Comparison of ENCODE assay signal across 22 cellular contexts in genomic region chr9:70988551-70988950, GRCh38.
"Had no signal": no experiment of that assay in that cellular context is flagged by ENCODE, and none has a peak within 500 bp of the region (broad histone marks: within the 10 kb centered on the region; RNA-seq: fewer than 3 reads in every experiment).

No MANE protein-coding gene starts in this region.

- H3K9me3 Mint-ChIP-seq: activated CD4-positive, alpha-beta T cell treated with anti-CD3 and anti-CD28 coated beads, Interleukin-2, amount 10 ng/mL, durations not matched to agents 7 days and 5 days; activated naive CD8-positive, alpha-beta T cell treated with anti-CD3 and anti-CD28 coated beads for 36 hours; central memory CD8-positive, alpha-beta T cell; T-helper 2 cell treated with Interferon-gamma antibody and Interleukin-4, amounts not matched to agents 5 μg/mL and 100 μg/mL, for 36 hours had no signal

- H3K27ac Mint-ChIP-seq: activated CD4-positive, alpha-beta T cell treated with anti-CD3 and anti-CD28 coated beads, Interleukin-2, amount 10 ng/mL, durations not matched to agents 7 days and 5 days; activated naive CD8-positive, alpha-beta T cell treated with anti-CD3 and anti-CD28 coated beads for 36 hours; activated T-cell treated with anti-CD3 and anti-CD28 coated beads, Interleukin-2, amount 50 U/mL, for 72 hours; memory B cell; natural killer cell; stimulated activated naive CD8-positive, alpha-beta T cell treated with anti-CD3 and anti-CD28 coated beads, Interleukin-15, amount 100 ng/mL, for 72 hours; T-helper 2 cell treated with Interferon-gamma antibody and Interleukin-4, amounts not matched to agents 5 μg/mL and 100 μg/mL, for 36 hours had no signal

- ATAC-seq: activated T-cell treated with anti-CD3 and anti-CD28 coated beads, Interleukin-2, amount 50 U/mL, for 72 hours; left ventricle myocardium superior; natural killer cell; right cardiac atrium; stimulated activated naive CD8-positive, alpha-beta T cell treated with anti-CD3 and anti-CD28 coated beads, Interleukin-15, amount 100 ng/mL, for 72 hours; upper lobe of right lung had no signal

- H3K27me3 Mint-ChIP-seq: activated CD4-positive, alpha-beta T cell treated with anti-CD3 and anti-CD28 coated beads, Interleukin-2, amount 10 ng/mL, durations not matched to agents 7 days and 5 days; activated naive CD8-positive, alpha-beta T cell treated with anti-CD3 and anti-CD28 coated beads for 36 hours; central memory CD8-positive, alpha-beta T cell; memory B cell; stimulated activated naive CD8-positive, alpha-beta T cell treated with anti-CD3 and anti-CD28 coated beads, Interleukin-15, amount 100 ng/mL, for 72 hours had no signal

- H3K4me3 ChIP-seq: esophagus squamous epithelium, prostate gland, spleen, testis, upper lobe of right lung had no signal

- H3K4me1 ChIP-seq: esophagus squamous epithelium, prostate gland, spleen, testis, upper lobe of right lung had no signal

- H3K4me1 Mint-ChIP-seq: activated CD4-positive, alpha-beta T cell treated with anti-CD3 and anti-CD28 coated beads, Interleukin-2, amount 10 ng/mL, durations not matched to agents 7 days and 5 days; activated naive CD8-positive, alpha-beta T cell treated with anti-CD3 and anti-CD28 coated beads for 36 hours; central memory CD8-positive, alpha-beta T cell; memory B cell; natural killer cell; stimulated activated naive CD8-positive, alpha-beta T cell treated with anti-CD3 and anti-CD28 coated beads, Interleukin-15, amount 100 ng/mL, for 72 hours had no signal

- H3K36me3 Mint-ChIP-seq: activated naive CD8-positive, alpha-beta T cell treated with anti-CD3 and anti-CD28 coated beads for 36 hours; memory B cell; natural killer cell had no signal

- H3K4me3 Mint-ChIP-seq: activated CD4-positive, alpha-beta T cell treated with anti-CD3 and anti-CD28 coated beads, Interleukin-2, amount 10 ng/mL, durations not matched to agents 7 days and 5 days; activated naive CD8-positive, alpha-beta T cell treated with anti-CD3 and anti-CD28 coated beads for 36 hours; activated T-cell treated with anti-CD3 and anti-CD28 coated beads, Interleukin-2, amount 50 U/mL, for 72 hours; central memory CD8-positive, alpha-beta T cell; memory B cell; natural killer cell; stimulated activated naive CD8-positive, alpha-beta T cell treated with anti-CD3 and anti-CD28 coated beads, Interleukin-15, amount 100 ng/mL, for 72 hours; T-helper 2 cell treated with Interferon-gamma antibody and Interleukin-4, amounts not matched to agents 5 μg/mL and 100 μg/mL, for 36 hours had no signal

- H3K27ac ChIP-seq: brain microvascular endothelial cell, esophagus squamous epithelium, prostate gland, spleen, testis, upper lobe of right lung had no signal

- DNase-seq: activated CD4-positive, alpha-beta T cell treated with anti-CD3 and anti-CD28 coated beads, Interleukin-2, amount 10 ng/mL, durations not matched to agents 7 days and 5 days; activated CD8-positive, alpha-beta memory T cell treated with anti-CD3 and anti-CD28 coated beads, Interleukin-2, amount 50 U/mL, for 48 hours; activated naive CD8-positive, alpha-beta T cell treated with anti-CD3 and anti-CD28 coated beads for 36 hours; activated T-cell treated with anti-CD3 and anti-CD28 coated beads, Interleukin-2, amount 50 U/mL, for 72 hours; anterior cingulate cortex; cortex of kidney; effector CD8-positive, alpha-beta T cell; esophagus squamous epithelium; hippocampal formation; kidney; left ventricle myocardium superior; natural killer cell; right cardiac atrium; spleen; stimulated activated naive CD8-positive, alpha-beta T cell treated with anti-CD3 and anti-CD28 coated beads, Interleukin-15, amount 100 ng/mL, for 72 hours; testis; upper lobe of right lung had no signal

- H3K27me3 ChIP-seq: brain microvascular endothelial cell, esophagus squamous epithelium, spleen, testis, upper lobe of right lung had no signal

- H3K9me3 ChIP-seq: esophagus squamous epithelium, prostate gland, testis, upper lobe of right lung had no signal

- H3K36me3 ChIP-seq: brain microvascular endothelial cell, esophagus squamous epithelium, prostate gland, spleen, upper lobe of right lung had no signal
